Comparison of ENCODE assay signal across 1 cellular context in the genomic region with DNA sequence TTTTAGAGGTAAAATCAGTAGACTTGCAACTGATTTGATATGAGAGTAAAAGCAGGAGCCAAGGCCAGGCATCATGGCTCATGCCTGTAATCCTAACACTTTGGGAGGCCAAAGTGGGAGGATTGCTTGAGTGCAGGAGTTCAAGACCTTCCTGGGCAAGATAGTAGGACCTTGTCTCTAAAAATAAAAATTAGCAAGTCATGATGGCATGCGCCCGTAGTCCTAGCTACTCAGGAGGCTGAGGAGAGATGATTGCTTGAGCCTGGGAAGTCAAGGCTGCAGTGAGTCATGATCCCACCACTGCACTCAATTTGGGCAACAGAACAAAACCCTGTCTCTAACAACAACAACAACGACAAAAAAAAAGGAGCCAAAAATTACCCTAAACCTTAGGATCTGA.
TF ChIP-seq lines count a peak whose summit lies in the region.

No MANE protein-coding gene starts in this region.

TF ChIP-seq in K562, 482 proteins besides CTCF, POLR2A, EP300 and RAD21 (continued from another document and continues in another):
- TF ChIP-seq, protein P1, sequence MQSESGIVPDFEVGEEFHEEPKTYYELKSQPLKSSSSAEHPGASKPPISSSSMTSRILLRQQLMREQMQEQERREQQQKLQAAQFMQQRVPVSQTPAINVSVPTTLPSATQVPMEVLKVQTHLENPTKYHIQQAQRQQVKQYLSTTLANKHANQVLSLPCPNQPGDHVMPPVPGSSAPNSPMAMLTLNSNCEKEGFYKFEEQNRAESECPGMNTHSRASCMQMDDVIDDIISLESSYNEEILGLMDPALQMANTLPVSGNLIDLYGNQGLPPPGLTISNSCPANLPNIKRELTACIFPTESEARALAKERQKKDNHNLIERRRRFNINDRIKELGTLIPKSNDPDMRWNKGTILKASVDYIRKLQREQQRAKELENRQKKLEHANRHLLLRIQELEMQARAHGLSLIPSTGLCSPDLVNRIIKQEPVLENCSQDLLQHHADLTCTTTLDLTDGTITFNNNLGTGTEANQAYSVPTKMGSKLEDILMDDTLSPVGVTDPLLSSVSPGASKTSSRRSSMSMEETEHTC (IDR thresholded peaks at IDR 0.05), result no peak
- TF ChIP-seq SMARCA4 (IDR thresholded peaks at IDR 0.05), result peak; percentile 43; the same call in 1 of the 2 replicates
- no peak for TF ChIP-seq KHSRP (IDR thresholded peaks at IDR 0.05)
- TF ChIP-seq WHSC1 (IDR thresholded peaks at IDR 0.05; ENCODE audit: low read length), result no peak
- TF ChIP-seq, protein P2, sequence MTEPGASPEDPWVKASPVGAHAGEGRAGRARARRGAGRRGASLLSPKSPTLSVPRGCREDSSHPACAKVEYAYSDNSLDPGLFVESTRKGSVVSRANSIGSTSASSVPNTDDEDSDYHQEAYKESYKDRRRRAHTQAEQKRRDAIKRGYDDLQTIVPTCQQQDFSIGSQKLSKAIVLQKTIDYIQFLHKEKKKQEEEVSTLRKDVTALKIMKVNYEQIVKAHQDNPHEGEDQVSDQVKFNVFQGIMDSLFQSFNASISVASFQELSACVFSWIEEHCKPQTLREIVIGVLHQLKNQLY (CRISPR knock-in tag; conservative IDR thresholded peaks at IDR 0.05), result no peak
- no peak for TF ChIP-seq ZNF395 (CRISPR knock-in tag; IDR thresholded peaks at IDR 0.05)
- TF ChIP-seq ZNF316 (IDR thresholded peaks at IDR 0.05), result peak; percentile 80
- no peak for TF ChIP-seq HDAC6 (IDR thresholded peaks at IDR 0.05; ENCODE audit: low read depth, low read length)
- TF ChIP-seq NCOR1 (IDR thresholded peaks at IDR 0.05), result 0 out of 2 replicates have a peak, but pooled peaks have one; percentile 17
- TF ChIP-seq RBBP5 (IDR thresholded peaks at IDR 0.05; ENCODE audit: borderline replicate concordance, insufficient read depth, low read length, poor library complexity, severe bottlenecking), result no peak
- TF ChIP-seq SREBF1 (IDR thresholded peaks at IDR 0.05; ENCODE audit: borderline replicate concordance, low read depth, low read length), result no peak
- no peak for TF ChIP-seq ATF2 (CRISPR knock-in tag; IDR thresholded peaks at IDR 0.05)
- TF ChIP-seq NUFIP1 (IDR thresholded peaks at IDR 0.05; ENCODE audit: partially characterized antibody), result no peak
- TF ChIP-seq PCBP1 (IDR thresholded peaks at IDR 0.05; ENCODE audit: low read depth, low read length, poor library complexity, severe bottlenecking), result no peak
- peak; percentile 43 to 54; a peak in 3 of 4 replicates for TF ChIP-seq NRF1 (conservative IDR thresholded peaks at IDR 0.05 in 1 of 2, IDR thresholded peaks at IDR 0.05 in 1 of 2)
- no peak for TF ChIP-seq TEAD1 (CRISPR knock-in tag; IDR thresholded peaks at IDR 0.05)
- no peak for TF ChIP-seq RB1 (IDR thresholded peaks at IDR 0.05; ENCODE audit: low read depth)
- no peak for TF ChIP-seq ZNF695 (CRISPR knock-in tag; IDR thresholded peaks at IDR 0.05)
- no peak for TF ChIP-seq ZNF41 (CRISPR knock-in tag; conservative IDR thresholded peaks at IDR 0.05)
- no peak for TF ChIP-seq RBM14 (IDR thresholded peaks at IDR 0.05; ENCODE audit: borderline replicate concordance, insufficient read depth, low read depth, low read length)
- TF ChIP-seq DIDO1 (tag; IDR thresholded peaks at IDR 0.05; ENCODE audit: low read depth), result no peak
- no peak for TF ChIP-seq BCL6 (CRISPR knock-in tag; IDR thresholded peaks at IDR 0.05)
- TF ChIP-seq HIVEP1 (CRISPR knock-in tag; IDR thresholded peaks at IDR 0.05), result no peak
- TF ChIP-seq COPS2 (conservative IDR thresholded peaks at IDR 0.05), result no peak
- TF ChIP-seq PRPF4 (IDR thresholded peaks at IDR 0.05; ENCODE audit: insufficient read depth, low read depth, low read length, poor library complexity, severe bottlenecking), result no peak
- no peak for TF ChIP-seq ZNF263 (CRISPR knock-in tag; IDR thresholded peaks at IDR 0.05; ENCODE audit: borderline replicate concordance)
- TF ChIP-seq RBM25 (IDR thresholded peaks at IDR 0.05; ENCODE audit: low read depth, low read length, severe bottlenecking), result no peak
- no peak for TF ChIP-seq NR3C1 (CRISPR knock-in tag; IDR thresholded peaks at IDR 0.05)
- no peak for TF ChIP-seq BDP1 (IDR thresholded peaks at IDR 0.05; ENCODE audit: insufficient read depth, insufficient read length)
- TF ChIP-seq CHD4 (IDR thresholded peaks at IDR 0.05; ENCODE audit: insufficient read depth, insufficient replicate concordance, low read depth, low read length, poor library complexity, severe bottlenecking), result no peak
- TF ChIP-seq, protein P3, sequence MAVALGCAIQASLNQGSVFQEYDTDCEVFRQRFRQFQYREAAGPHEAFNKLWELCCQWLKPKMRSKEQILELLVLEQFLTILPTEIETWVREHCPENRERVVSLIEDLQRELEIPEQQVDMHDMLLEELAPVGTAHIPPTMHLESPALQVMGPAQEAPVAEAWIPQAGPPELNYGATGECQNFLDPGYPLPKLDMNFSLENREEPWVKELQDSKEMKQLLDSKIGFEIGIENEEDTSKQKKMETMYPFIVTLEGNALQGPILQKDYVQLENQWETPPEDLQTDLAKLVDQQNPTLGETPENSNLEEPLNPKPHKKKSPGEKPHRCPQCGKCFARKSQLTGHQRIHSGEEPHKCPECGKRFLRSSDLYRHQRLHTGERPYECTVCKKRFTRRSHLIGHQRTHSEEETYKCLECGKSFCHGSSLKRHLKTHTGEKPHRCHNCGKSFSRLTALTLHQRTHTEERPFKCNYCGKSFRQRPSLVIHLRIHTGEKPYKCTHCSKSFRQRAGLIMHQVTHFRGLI (CRISPR knock-in tag; IDR thresholded peaks at IDR 0.05), result no peak
- TF ChIP-seq, protein P4, sequence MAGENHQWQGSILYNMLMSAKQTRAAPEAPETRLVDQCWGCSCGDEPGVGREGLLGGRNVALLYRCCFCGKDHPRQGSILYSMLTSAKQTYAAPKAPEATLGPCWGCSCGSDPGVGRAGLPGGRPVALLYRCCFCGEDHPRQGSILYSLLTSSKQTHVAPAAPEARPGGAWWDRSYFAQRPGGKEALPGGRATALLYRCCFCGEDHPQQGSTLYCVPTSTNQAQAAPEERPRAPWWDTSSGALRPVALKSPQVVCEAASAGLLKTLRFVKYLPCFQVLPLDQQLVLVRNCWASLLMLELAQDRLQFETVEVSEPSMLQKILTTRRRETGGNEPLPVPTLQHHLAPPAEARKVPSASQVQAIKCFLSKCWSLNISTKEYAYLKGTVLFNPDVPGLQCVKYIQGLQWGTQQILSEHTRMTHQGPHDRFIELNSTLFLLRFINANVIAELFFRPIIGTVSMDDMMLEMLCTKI (IDR thresholded peaks at IDR 0.05; ENCODE audit: partially characterized antibody), result no peak
- TF ChIP-seq PBX2 (CRISPR knock-in tag; IDR thresholded peaks at IDR 0.05; ENCODE audit: low read depth), result no peak
- no peak for TF ChIP-seq PBX2 (tag; conservative IDR thresholded peaks at IDR 0.05; ENCODE audit: low read depth)
- TF ChIP-seq ZNF76 (CRISPR knock-in tag; IDR thresholded peaks at IDR 0.05; ENCODE audit: borderline replicate concordance), result no peak
- TF ChIP-seq TCF3 (CRISPR knock-in tag; IDR thresholded peaks at IDR 0.05), result peak; percentile 42; the same call in 1 of the 2 replicates
- TF ChIP-seq ZNF146 (CRISPR knock-in tag; IDR thresholded peaks at IDR 0.05; ENCODE audit: unreplicated experiment), result no peak
- TF ChIP-seq, protein P5, sequence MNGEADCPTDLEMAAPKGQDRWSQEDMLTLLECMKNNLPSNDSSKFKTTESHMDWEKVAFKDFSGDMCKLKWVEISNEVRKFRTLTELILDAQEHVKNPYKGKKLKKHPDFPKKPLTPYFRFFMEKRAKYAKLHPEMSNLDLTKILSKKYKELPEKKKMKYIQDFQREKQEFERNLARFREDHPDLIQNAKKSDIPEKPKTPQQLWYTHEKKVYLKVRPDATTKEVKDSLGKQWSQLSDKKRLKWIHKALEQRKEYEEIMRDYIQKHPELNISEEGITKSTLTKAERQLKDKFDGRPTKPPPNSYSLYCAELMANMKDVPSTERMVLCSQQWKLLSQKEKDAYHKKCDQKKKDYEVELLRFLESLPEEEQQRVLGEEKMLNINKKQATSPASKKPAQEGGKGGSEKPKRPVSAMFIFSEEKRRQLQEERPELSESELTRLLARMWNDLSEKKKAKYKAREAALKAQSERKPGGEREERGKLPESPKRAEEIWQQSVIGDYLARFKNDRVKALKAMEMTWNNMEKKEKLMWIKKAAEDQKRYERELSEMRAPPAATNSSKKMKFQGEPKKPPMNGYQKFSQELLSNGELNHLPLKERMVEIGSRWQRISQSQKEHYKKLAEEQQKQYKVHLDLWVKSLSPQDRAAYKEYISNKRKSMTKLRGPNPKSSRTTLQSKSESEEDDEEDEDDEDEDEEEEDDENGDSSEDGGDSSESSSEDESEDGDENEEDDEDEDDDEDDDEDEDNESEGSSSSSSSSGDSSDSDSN (IDR thresholded peaks at IDR 0.05; ENCODE audit: borderline replicate concordance in 1 of 2, low read depth in 2 of 2, low read length in 2 of 2), result no peak
- no peak for TF ChIP-seq CCNT2 (IDR thresholded peaks at IDR 0.05; ENCODE audit: borderline replicate concordance, extremely low read depth, insufficient read length, low read depth, low read length)
- peak; percentile 53; the same call in 1 of the 2 replicates for TF ChIP-seq FOSL1 (tag; conservative IDR thresholded peaks at IDR 0.05)
- no peak for TF ChIP-seq ARID2 (IDR thresholded peaks at IDR 0.05)
- TF ChIP-seq NCOA4 (IDR thresholded peaks at IDR 0.05; ENCODE audit: partially characterized antibody), result no peak
- TF ChIP-seq SAFB (IDR thresholded peaks at IDR 0.05; ENCODE audit: borderline replicate concordance, low read depth, low read length), result no peak
- no peak for TF ChIP-seq ZNF282 (CRISPR knock-in tag; IDR thresholded peaks at IDR 0.05)
- no peak for TF ChIP-seq NELFE (IDR thresholded peaks at IDR 0.05; ENCODE audit: insufficient read depth, insufficient read length)
- TF ChIP-seq CBFB (CRISPR knock-in tag; IDR thresholded peaks at IDR 0.05), result no peak
- TF ChIP-seq BHLHE40 (IDR thresholded peaks at IDR 0.05; ENCODE audit: low read length), result no peak
- TF ChIP-seq DPF2 (IDR thresholded peaks at IDR 0.05), result peak; percentile 71
- TF ChIP-seq ZNF408 (CRISPR knock-in tag; IDR thresholded peaks at IDR 0.05; ENCODE audit: low read depth), result no peak
- TF ChIP-seq SMC3 (conservative IDR thresholded peaks at IDR 0.05; ENCODE audit: insufficient read depth, low read depth, low read length), result no peak
- no peak for TF ChIP-seq SUPT5H (IDR thresholded peaks at IDR 0.05)
- TF ChIP-seq NFXL1 (CRISPR knock-in tag; IDR thresholded peaks at IDR 0.05), result no peak
- TF ChIP-seq GATAD2B (IDR thresholded peaks at IDR 0.05; ENCODE audit: borderline replicate concordance), result no peak
- TF ChIP-seq MYC (IDR thresholded peaks at IDR 0.05; ENCODE audit: low read depth, low read length), result no peak
- no peak for TF ChIP-seq MYC (CRISPR knock-in tag; IDR thresholded peaks at IDR 0.05; ENCODE audit: borderline replicate concordance, low read depth)
- peak; percentile 82 for TF ChIP-seq MEF2A (IDR thresholded peaks at IDR 0.05; ENCODE audit: control insufficient read depth, low read depth, low read length)
- TF ChIP-seq, protein P6, sequence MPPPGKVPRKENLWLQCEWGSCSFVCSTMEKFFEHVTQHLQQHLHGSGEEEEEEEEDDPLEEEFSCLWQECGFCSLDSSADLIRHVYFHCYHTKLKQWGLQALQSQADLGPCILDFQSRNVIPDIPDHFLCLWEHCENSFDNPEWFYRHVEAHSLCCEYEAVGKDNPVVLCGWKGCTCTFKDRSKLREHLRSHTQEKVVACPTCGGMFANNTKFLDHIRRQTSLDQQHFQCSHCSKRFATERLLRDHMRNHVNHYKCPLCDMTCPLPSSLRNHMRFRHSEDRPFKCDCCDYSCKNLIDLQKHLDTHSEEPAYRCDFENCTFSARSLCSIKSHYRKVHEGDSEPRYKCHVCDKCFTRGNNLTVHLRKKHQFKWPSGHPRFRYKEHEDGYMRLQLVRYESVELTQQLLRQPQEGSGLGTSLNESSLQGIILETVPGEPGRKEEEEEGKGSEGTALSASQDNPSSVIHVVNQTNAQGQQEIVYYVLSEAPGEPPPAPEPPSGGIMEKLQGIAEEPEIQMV (tag; conservative IDR thresholded peaks at IDR 0.05; ENCODE audit: low read depth), result no peak
- no peak for TF ChIP-seq NR2C2 (CRISPR knock-in tag; IDR thresholded peaks at IDR 0.05)
- peak; percentile 48; the same call in 1 of the 2 replicates for TF ChIP-seq NR2C2 (tag; IDR thresholded peaks at IDR 0.05)
- no peak for TF ChIP-seq BCOR (IDR thresholded peaks at IDR 0.05)
- TF ChIP-seq MEF2D (tag; conservative IDR thresholded peaks at IDR 0.05; ENCODE audit: low read depth), result peak; percentile 80
- TF ChIP-seq SRSF1 (IDR thresholded peaks at IDR 0.05; ENCODE audit: low read depth, low read length), result no peak
